8 cellular contexts compared by ENCODE assay signal in the genomic region with DNA sequence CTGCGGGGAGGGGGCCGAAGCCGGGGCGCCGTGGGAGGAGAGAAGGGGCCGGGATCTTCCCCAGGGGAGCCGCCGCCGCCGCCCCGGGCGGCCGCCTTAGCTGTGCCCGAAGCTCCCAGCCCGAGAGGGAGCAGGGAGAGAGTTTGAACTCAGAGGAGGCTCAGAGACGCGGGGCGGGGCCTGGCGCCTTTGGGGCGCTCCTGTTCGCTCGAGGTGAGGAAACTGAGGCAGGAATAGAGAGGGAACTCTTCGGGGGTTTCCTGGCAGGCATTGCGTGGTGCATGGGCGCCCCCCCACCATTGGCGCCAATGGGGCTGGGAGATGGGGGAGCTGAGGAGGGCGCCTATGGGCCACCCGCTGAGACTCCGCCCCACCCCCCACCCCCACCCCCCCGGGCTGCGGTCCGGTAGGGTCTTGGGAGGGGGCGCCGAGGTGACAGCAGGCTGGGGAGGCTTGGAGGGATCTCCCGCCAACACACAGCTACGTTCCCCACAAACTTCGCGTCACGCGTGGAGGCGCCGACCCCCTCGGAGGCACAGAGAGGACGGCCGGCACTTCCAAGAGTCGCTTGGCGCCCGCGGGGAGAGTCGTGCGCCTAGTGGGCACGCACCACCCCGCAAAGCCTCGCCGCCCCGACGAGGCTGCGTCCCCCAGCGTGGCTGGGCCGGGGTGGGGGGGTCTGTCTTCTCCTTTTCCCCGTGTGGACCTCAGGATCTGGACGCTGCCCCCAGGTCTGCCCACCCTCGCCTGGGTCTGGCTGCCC. TPM values are rescaled to one million over a fixed set of nuclear protein-coding genes. Genes with fewer than 3 reads are reported as not detected.
DNase-seq lines count a peak whose midpoint lies in the region; ATAC-seq and TF ChIP-seq lines count a peak whose summit lies in the region.

No MANE protein-coding gene starts in this region.

- peaks cover 0 to 45% of the 10 kb centered on the region in 2 donors for H3K36me3 ChIP-seq in gastroesophageal sphincter
- H3K36me3 ChIP-seq in osteoblast (ENCODE audit: insufficient read depth, low read length): peaks cover 24% of the 10 kb centered on the region

- peak overlapping the region; percentile 84 for H3K4me2 ChIP-seq in osteoblast (ENCODE audit: insufficient read depth, low read length)

- peaks cover 40% of the 10 kb centered on the region for H3K36me3 Mint-ChIP-seq in activated T-helper 2 cell treated with anti-CD3 and anti-CD28 coated beads, Interferon-gamma antibody, Interleukin-2, Interleukin-4, amounts not matched to agents 10 μg/mL and 5 μg/mL and 100 μg/mL, durations not matched to agents 14 hours and 24 hours and 36 hours (ENCODE audit: low read depth)

- DNase-seq in COLO668 (lab: John Stamatoyannopoulos, UW; ENCODE audit: unreplicated experiment) (peak; percentile 36), KBM-7 (peak; percentile 35), osteoblast (ENCODE audit: insufficient read length, low spot score, missing footprints) (peak; percentile 90), T1000 (lab: John Stamatoyannopoulos, UW) (no peak), NCI-H1930 (lab: John Stamatoyannopoulos, UW) (no peak), NCI-H748 (lab: John Stamatoyannopoulos, UW; ENCODE audit: unreplicated experiment) (no peak)
- peak; percentile 43 for DNase-seq in activated T-helper 2 cell treated with anti-CD3 and anti-CD28 coated beads, Interferon-gamma antibody, Interleukin-2, Interleukin-4, amounts not matched to agents 10 μg/mL and 5 μg/mL and 100 μg/mL, durations not matched to agents 14 hours and 24 hours and 36 hours (ENCODE audit: low spot score)

- H2AFZ ChIP-seq in osteoblast (ENCODE audit: low read length): peak overlapping the region; percentile 29

- H3K27ac Mint-ChIP-seq in activated T-helper 2 cell treated with anti-CD3 and anti-CD28 coated beads, Interferon-gamma antibody, Interleukin-2, Interleukin-4, amounts not matched to agents 10 μg/mL and 5 μg/mL and 100 μg/mL, durations not matched to agents 14 hours and 24 hours and 36 hours: peak overlapping the region; percentile 83

- H3K27ac ChIP-seq in gastroesophageal sphincter (peak overlapping the region; percentile 95 to 100 (median 98)), osteoblast (ENCODE audit: low read depth, low read length) (peak overlapping the region; percentile 23)

- peaks cover 35% of the 10 kb centered on the region for H3K4me1 Mint-ChIP-seq in activated T-helper 2 cell treated with anti-CD3 and anti-CD28 coated beads, Interferon-gamma antibody, Interleukin-2, Interleukin-4, amounts not matched to agents 10 μg/mL and 5 μg/mL and 100 μg/mL, durations not matched to agents 14 hours and 24 hours and 36 hours (ENCODE audit: low read depth)

- H3K9me3 Mint-ChIP-seq in activated T-helper 2 cell treated with anti-CD3 and anti-CD28 coated beads, Interferon-gamma antibody, Interleukin-2, Interleukin-4, amounts not matched to agents 10 μg/mL and 5 μg/mL and 100 μg/mL, durations not matched to agents 14 hours and 24 hours and 36 hours: no peaks in the 10 kb centered on the region

- TF ChIP-seq CTCF in gastroesophageal sphincter (IDR thresholded peaks at IDR 0.05) (no peak), osteoblast (IDR thresholded peaks at IDR 0.05; ENCODE audit: extremely low read depth, low read depth, low read length) (no peak)

- H3K27me3 ChIP-seq in gastroesophageal sphincter (no peaks in the 10 kb centered on the region), osteoblast (ENCODE audit: insufficient read depth, low read length) (no peaks in the 10 kb centered on the region)

- TF ChIP-seq EP300 in gastroesophageal sphincter (IDR thresholded peaks at IDR 0.05): no peak

- in situ Hi-C loops in KBM-7 (cut with MboI; ENCODE audit: low pct_unique_long_range_greater_than_20kb, low sequenced_read_pairs): no loop called here

- H3K79me2 ChIP-seq in osteoblast (ENCODE audit: insufficient read depth, low read length): peaks cover 33% of the 10 kb centered on the region

- H4K20me1 ChIP-seq in osteoblast (ENCODE audit: insufficient read depth, low read length): peaks cover 13% of the 10 kb centered on the region

- H3K4me1 ChIP-seq in gastroesophageal sphincter (peaks cover 5 to 79% (median 31%) of the 10 kb centered on the region in 3 donors), osteoblast (ENCODE audit: insufficient read depth, low read length) (peaks cover 23% of the 10 kb centered on the region)

- TF ChIP-seq POLR2A in gastroesophageal sphincter (IDR thresholded peaks at IDR 0.05): peak in 1 of 2 donors; percentile 9

- peak overlapping the region; percentile 93 for H3K4me3 Mint-ChIP-seq in activated T-helper 2 cell treated with anti-CD3 and anti-CD28 coated beads, Interferon-gamma antibody, Interleukin-2, Interleukin-4, amounts not matched to agents 10 μg/mL and 5 μg/mL and 100 μg/mL, durations not matched to agents 14 hours and 24 hours and 36 hours (ENCODE audit: low read depth)

- no CpG with 5 or more reads among the region's 63 CpGs for WGBS in gastroesophageal sphincter (ENCODE audit: low coverage in 1 of 2), 2 donors

- ATAC-seq in gastroesophageal sphincter: no peak

- intact Hi-C loops in activated T-helper 2 cell treated with anti-CD3 and anti-CD28 coated beads, Interferon-gamma antibody, Interleukin-2, Interleukin-4, amounts not matched to agents 10 μg/mL and 5 μg/mL and 100 μg/mL, durations not matched to agents 14 hours and 24 hours and 36 hours (cut with micrococcal nuclease): loop anchor here (10.0 kb wide), 1 partner anchor 854 kb away; a partner anchor contains a TSS

- no peaks in the 10 kb centered on the region for H3K9me3 ChIP-seq in gastroesophageal sphincter
- H3K9me3 ChIP-seq in osteoblast (ENCODE audit: low read depth, low read length): no peaks in the 10 kb centered on the region

- no peaks in the 10 kb centered on the region for H3K27me3 Mint-ChIP-seq in activated T-helper 2 cell treated with anti-CD3 and anti-CD28 coated beads, Interferon-gamma antibody, Interleukin-2, Interleukin-4, amounts not matched to agents 10 μg/mL and 5 μg/mL and 100 μg/mL, durations not matched to agents 14 hours and 24 hours and 36 hours (ENCODE audit: low read depth)

- H3K4me3 ChIP-seq in gastroesophageal sphincter: peak overlapping the region; percentile 76 to 85
- H3K4me3 ChIP-seq in osteoblast (ENCODE audit: insufficient read depth, low read length): peak overlapping the region; percentile 82

RNA-seq across cellular contexts. Expression of a gene that starts 0.7 kb away (rescaled TPM):
- 114 and 115 TPM in 2 replicates for total RNA-seq in activated T-helper 2 cell treated with anti-CD3 and anti-CD28 coated beads, Interferon-gamma antibody, Interleukin-2, Interleukin-4, amounts not matched to agents 10 μg/mL and 5 μg/mL and 100 μg/mL, durations not matched to agents 14 hours and 24 hours and 36 hours
- total RNA-seq in gastroesophageal sphincter (100 to 1,000 TPM; 121 to 159 (median 136) TPM), osteoblast (53.3 and 71.7 TPM in 2 replicates)

RNA-seq across cellular contexts. Expression of a gene that starts 18.3 kb away (rescaled TPM):
- 0.18 and 0.21 TPM in 2 replicates for total RNA-seq in activated T-helper 2 cell treated with anti-CD3 and anti-CD28 coated beads, Interferon-gamma antibody, Interleukin-2, Interleukin-4, amounts not matched to agents 10 μg/mL and 5 μg/mL and 100 μg/mL, durations not matched to agents 14 hours and 24 hours and 36 hours
- 10 to 100 TPM in 2 of 4 donors, 1 to 10 TPM in 2; 5.9 to 23.0 (median 9.5) TPM for total RNA-seq in gastroesophageal sphincter
- 0.29 and 0.36 TPM in 2 replicates for total RNA-seq in osteoblast

RNA-seq across cellular contexts. Expression of a gene that starts 18.6 kb away (rescaled TPM):
- total RNA-seq in activated T-helper 2 cell treated with anti-CD3 and anti-CD28 coated beads, Interferon-gamma antibody, Interleukin-2, Interleukin-4, amounts not matched to agents 10 μg/mL and 5 μg/mL and 100 μg/mL, durations not matched to agents 14 hours and 24 hours and 36 hours: not detected in 2 replicates
- total RNA-seq in gastroesophageal sphincter (not detected), osteoblast (under 0.01 TPM in 1 of 2 replicates, not detected in the other)

RNA-seq across cellular contexts. Expression of a gene that starts 43.7 kb away (rescaled TPM):
- not detected in 2 replicates for total RNA-seq in activated T-helper 2 cell treated with anti-CD3 and anti-CD28 coated beads, Interferon-gamma antibody, Interleukin-2, Interleukin-4, amounts not matched to agents 10 μg/mL and 5 μg/mL and 100 μg/mL, durations not matched to agents 14 hours and 24 hours and 36 hours
- not detected for total RNA-seq in gastroesophageal sphincter
- not detected in 2 replicates for total RNA-seq in osteoblast

Comparison
In these comparisons a context has a peak if more than half of its experiments do, and no peak if none do; other contexts are left out.
1. DNase-seq: peak in COLO668 (single experiment), KBM-7 (single experiment), activated T-helper 2 cell treated with anti-CD3 and anti-CD28 coated beads, Interferon-gamma antibody, Interleukin-2, Interleukin-4, amounts not matched to agents 10 μg/mL and 5 μg/mL and 100 μg/mL, durations not matched to agents 14 hours and 24 hours and 36 hours (single experiment) and osteoblast (single experiment); none in T1000 (single experiment), NCI-H1930 (0 of 2) and NCI-H748 (single experiment).